15 cellular contexts compared by ENCODE assay signal in the genomic region with DNA sequence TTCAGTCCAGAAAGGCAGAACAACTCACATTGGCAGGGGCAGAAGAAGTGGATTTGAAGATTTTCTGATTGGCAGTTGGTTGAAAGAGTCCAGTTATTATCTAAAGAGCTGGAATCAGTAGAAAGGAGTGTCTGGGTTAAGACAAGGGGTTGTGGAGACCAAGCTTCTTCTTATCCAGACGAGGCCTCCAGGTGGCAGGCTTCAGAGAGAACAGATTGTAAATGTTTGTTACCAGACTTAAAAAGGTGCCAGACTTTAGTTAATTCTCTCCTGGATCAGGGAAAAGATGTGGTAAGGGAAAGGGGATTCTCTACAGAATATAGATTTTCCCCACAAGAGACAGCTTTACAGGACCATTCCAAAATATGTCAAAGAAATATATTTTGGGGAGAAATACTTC. TPM values are rescaled to one million over a fixed set of nuclear protein-coding genes. Genes with fewer than 3 reads are reported as not detected.
DNase-seq lines count a peak whose midpoint lies in the region; ATAC-seq and TF ChIP-seq lines count a peak whose summit lies in the region.
"Had no signal": no experiment of that assay in that cellular context is flagged by ENCODE, and none has a peak within 500 bp of the region (broad histone marks: within the 10 kb centered on the region; RNA-seq: fewer than 3 reads in every experiment).

No MANE protein-coding gene starts in this region.

- WGBS in spleen, 5 donors: 43 to 62% (median 54%) methylated on average over 1 of the region's 1 CpG

- H3K4me3 ChIP-seq in cardiac muscle cell: no peak overlapping the region
- H3K4me3 ChIP-seq in epithelial cell of proximal tubule (ENCODE audit: low read depth, low read length): no peak overlapping the region
- no peak overlapping the region for H3K4me3 ChIP-seq in spleen
- H3K4me3 ChIP-seq: mucosa of descending colon had no signal

- H3K36me3 ChIP-seq in cardiac muscle cell (no peaks in the 10 kb centered on the region), spleen (no peaks in the 10 kb centered on the region)

- DNase-seq in cardiac muscle cell (ENCODE audit: low read depth in 1 of 2, low spot score in 1 of 2) (peak in 1 of 2 donors; percentile 29), left ventricle myocardium superior (no peak), SK-MEL-5 (ENCODE audit: low read depth, low spot score) (peak; percentile 32), epithelial cell of proximal tubule (ENCODE audit: low read depth) (no peak), spleen (no peak)
- DNase-seq: activated CD8-positive, alpha-beta memory T cell treated with anti-CD3 and anti-CD28 coated beads, Interleukin-2, amount 50 U/mL, for 4 hours; DMS79 treated with DMSO at 0.1 percent for 48 hours; mucosa of descending colon; NCI-H345; SHP77; stimulated activated CD4-positive, alpha-beta T cell treated with anti-CD3 and anti-CD28 coated beads, Interleukin-2, amount 100 ng/mL, for 48 hours had no signal

- H3K4me1 ChIP-seq in cardiac muscle cell (ENCODE audit: low read depth): peaks cover 10% of the 10 kb centered on the region
- peaks cover 0 to 24% (median 9%) of the 10 kb centered on the region in 6 donors for H3K4me1 ChIP-seq in spleen

- in situ Hi-C loops in SK-MEL-5 (cut with HindIII; ENCODE audit: low pct_unique_long_range_greater_than_20kb, low sequenced_read_pairs): no loop called here

- no peaks in the 10 kb centered on the region for H3K27me3 ChIP-seq in cardiac muscle cell
- peaks cover 0 to 28% (median 0%) of the 10 kb centered on the region in 7 donors for H3K27me3 ChIP-seq in spleen (replicated peaks in 1 of 7)

- H3K9me3 ChIP-seq in cardiac muscle cell (ENCODE audit: low read depth) (no peaks in the 10 kb centered on the region), spleen (peaks cover 0 to 13% (median 2%) of the 10 kb centered on the region in 8 donors)
- H3K9me3 ChIP-seq: mucosa of descending colon had no signal

- no peak for TF ChIP-seq POLR2A in spleen (IDR thresholded peaks at IDR 0.05)

- peak; percentile 5 for TF ChIP-seq CTCF in cardiac muscle cell (IDR thresholded peaks at IDR 0.05; ENCODE audit: low read depth, low read length)
- TF ChIP-seq CTCF in epithelial cell of proximal tubule (conservative IDR thresholded peaks at IDR 0.05; ENCODE audit: low read depth, low read length): peak; percentile 46
- no peak for TF ChIP-seq CTCF in spleen (IDR thresholded peaks at IDR 0.05 in 8 of 11, conservative IDR thresholded peaks at IDR 0.05 in 3 of 11)

- no peak for ATAC-seq in left ventricle myocardium superior
- no peak for ATAC-seq in GM18511 (IDR thresholded peaks at IDR 0.05; ENCODE audit: unreplicated experiment)
- ATAC-seq in HG03108 (IDR thresholded peaks at IDR 0.05; ENCODE audit: unreplicated experiment): no peak
- no peak for ATAC-seq in GM18867 (IDR thresholded peaks at IDR 0.05; ENCODE audit: unreplicated experiment)
- ATAC-seq: mucosa of descending colon; stimulated activated memory B cell treated with anti-CD40 and anti-IgM and Interleukin-4, amounts not matched to agents 10 μg/mL and 1 μg/mL and 100 μg/mL, for 72 hours had no signal

- H3K27ac ChIP-seq in cardiac muscle cell: no peak overlapping the region
- H3K27ac ChIP-seq in spleen: peak overlapping the region in 5 of 8 donors; percentile 66 to 81 (median 72)

- intact Hi-C loops in left ventricle myocardium superior (cut with micrococcal nuclease): no loop called here
- intact Hi-C loops in spleen (cut with DNase I; ENCODE audit: low total_unique reads): no loop called here

RNA-seq across cellular contexts. Expression of gene TLR3, which starts 36.7 kb away (rescaled TPM):
- total RNA-seq in cardiac muscle cell (0.21 TPM in 1 of 2 replicates, not detected in the other), left ventricle myocardium superior (6.3 TPM), epithelial cell of proximal tubule (4.7 and 5.5 TPM in 2 replicates), spleen (10 to 100 TPM in 2 of 7 donors, 1 to 10 TPM in 5; 5.7 to 14.8 (median 6.9) TPM)
- polyA plus RNA-seq in cardiac muscle cell (not detected in 2 replicates), spleen (under 1 TPM; 0.17 to 0.77 (median 0.44) TPM)
- total RNA-seq in SK-MEL-5 (2014; rRNA removed; shearing (Covaris generic)): 6.9 and 9.8 TPM in 2 replicates
- polyA plus RNA-seq in SK-MEL-5 (2015; cell fraction: cytosol; rRNA removed): 6.4 and 8.6 TPM in 2 replicates
- polyA plus RNA-seq in SK-MEL-5 (2015; cell fraction: nucleus; rRNA removed): 1.8 and 2.8 TPM in 2 replicates

Comparison
In these comparisons a context has a peak if more than half of its experiments do, and no peak if none do; other contexts are left out.
1. CTCF ChIP-seq: peak in cardiac muscle cell (single experiment) and epithelial cell of proximal tubule (single experiment); none in spleen (0 of 11).